Comparison of ENCODE assay signal across 17 cellular contexts in the genomic region with DNA sequence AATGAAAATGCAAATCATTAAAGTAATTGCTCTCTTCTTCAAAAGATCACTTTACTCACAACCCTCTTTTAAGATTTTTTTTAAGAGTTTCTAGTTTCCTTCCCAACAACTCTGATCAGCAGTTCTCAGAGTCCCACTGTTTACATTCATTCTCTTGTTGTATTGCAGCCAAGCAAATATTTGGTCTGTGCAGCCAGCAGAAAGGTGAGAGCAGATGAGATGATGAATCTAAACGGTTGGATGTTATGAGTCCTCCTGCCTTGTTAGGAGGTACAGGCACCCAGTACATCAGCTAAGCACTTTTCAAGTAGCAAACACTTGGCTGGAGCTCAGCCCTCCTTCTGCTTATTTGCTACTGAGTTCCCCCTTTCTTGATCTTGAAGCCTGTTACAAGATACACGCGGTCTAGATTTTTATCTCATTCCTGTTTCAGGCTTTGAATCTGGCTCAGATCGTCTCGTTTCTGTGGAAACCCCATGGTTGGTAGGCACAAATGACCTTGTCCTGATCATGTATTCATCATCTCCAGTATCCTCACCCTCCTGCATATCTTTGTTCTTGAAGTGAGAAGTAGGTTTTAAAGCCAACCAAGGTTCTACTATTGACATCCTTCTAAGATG.
DNase-seq lines count a peak whose midpoint lies in the region; ATAC-seq and TF ChIP-seq lines count a peak whose summit lies in the region.
"Had no signal": no experiment of that assay in that cellular context is flagged by ENCODE, and none has a peak within 500 bp of the region (broad histone marks: within the 10 kb centered on the region; RNA-seq: fewer than 3 reads in every experiment).

No MANE protein-coding gene starts in this region.

- no peaks in the 10 kb centered on the region for H3K9me3 ChIP-seq in right lobe of liver
- H3K9me3 ChIP-seq: BLaER1, gastrocnemius medialis, tibial nerve had no signal

- no peaks in the 10 kb centered on the region for H3K36me3 ChIP-seq in right lobe of liver
- H3K36me3 ChIP-seq: BLaER1, gastrocnemius medialis, tibial nerve had no signal

- no peaks in the 10 kb centered on the region for H3K27me3 ChIP-seq in right lobe of liver
- H3K27me3 ChIP-seq: BLaER1, gastrocnemius medialis, tibial nerve had no signal

- peaks cover 0 to 33% (median 7%) of the 10 kb centered on the region in 4 donors for H3K4me1 ChIP-seq in right lobe of liver
- H3K4me1 ChIP-seq: BLaER1, gastrocnemius medialis, tibial nerve had no signal

- intact Hi-C loops in right lobe of liver (cut with DNase I): no loop called here

- 29% methylated on average over 5 of the region's 5 CpGs for whole genome bisulfite sequencing in right lobe of liver (ENCODE audit: insufficient coverage, low coverage, low lambda C conversion rate, missing lambda C conversion rate)

- no peak overlapping the region for H3K4me3 ChIP-seq in right lobe of liver
- H3K4me3 ChIP-seq: BLaER1, gastrocnemius medialis, tibial nerve had no signal

- DNase-seq in DMS53 (lab: John Stamatoyannopoulos, UW) (peak; percentile 76), NCI-H1092 (lab: John Stamatoyannopoulos, UW) (peak; percentile 67), SHP77 treated with DMSO at 0.1 percent for 48 hours (lab: John Stamatoyannopoulos, UW) (peak; percentile 81), right lobe of liver (no peak)
- DNase-seq: activated CD4-positive, alpha-beta T cell treated with anti-CD3 and anti-CD28 coated beads for 48 hours; activated naive CD4-positive, alpha-beta T cell treated with Interleukin-2 at 50 U/mL for 16 hours; gastrocnemius medialis; left ventricle myocardium superior; NCI-H1694 treated with DMSO at 0.1 percent for 48 hours; posterior cingulate gyrus had no signal

- TF ChIP-seq CTCF in right lobe of liver (IDR thresholded peaks at IDR 0.05): no peak

- no peak for TF ChIP-seq POLR2A in right lobe of liver (IDR thresholded peaks at IDR 0.05)

- H3K27ac ChIP-seq in right lobe of liver: no peak overlapping the region
- H3K27ac ChIP-seq: BLaER1, epithelial cell of prostate, gastrocnemius medialis, tibial nerve had no signal

- ATAC-seq in right lobe of liver: peak; percentile 66 to 84 (median 72)
- ATAC-seq in HG03520 (IDR thresholded peaks at IDR 0.05; ENCODE audit: unreplicated experiment): no peak
- no peak for ATAC-seq in HG03439 (IDR thresholded peaks at IDR 0.05; ENCODE audit: unreplicated experiment)
- ATAC-seq in HG03175 (IDR thresholded peaks at IDR 0.05; ENCODE audit: unreplicated experiment): no peak
- ATAC-seq: gastrocnemius medialis; left ventricle myocardium superior; stimulated activated effector memory CD8-positive, alpha-beta T cell treated with anti-CD3 and anti-CD28 coated beads, Interleukin-12 subunit alpha, Interleukin-12 subunit beta, amount 100 ng/mL, for 72 hours had no signal

Comparison
In these comparisons a context has a peak if more than half of its experiments do, and no peak if none do; other contexts are left out.
1. DNase-seq: peak in DMS53 (single experiment), NCI-H1092 (single experiment) and SHP77 treated with DMSO at 0.1 percent for 48 hours (single experiment); none in right lobe of liver (0 of 3).
2. ATAC-seq: peak in right lobe of liver (4 of 4); none in HG03520 (single experiment), HG03439 (single experiment) and HG03175 (single experiment).